ENCODE assay signal across 17 cellular contexts in the genomic region with DNA sequence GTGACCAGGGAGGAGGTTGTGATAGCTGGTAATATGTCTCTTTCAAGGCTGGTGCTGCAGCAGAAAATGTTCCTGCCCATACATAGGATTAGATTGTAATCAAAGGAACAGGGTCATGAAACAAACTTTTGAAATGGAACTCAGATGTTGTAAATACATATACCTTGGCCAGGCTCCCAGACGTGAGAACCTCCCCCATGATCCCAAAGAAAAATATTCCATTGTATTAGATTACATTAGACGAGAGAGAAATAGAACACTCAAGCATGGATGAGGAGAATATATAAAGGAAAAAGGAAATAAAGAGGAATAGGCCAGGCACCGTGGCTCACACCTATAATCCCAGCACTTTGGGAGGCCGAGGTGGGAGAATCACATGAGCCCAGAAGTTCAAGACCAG. TPM values are rescaled to one million over a fixed set of nuclear protein-coding genes. Genes with fewer than 3 reads are reported as not detected.
DNase-seq lines count a peak whose midpoint lies in the region; ATAC-seq, FAIRE-seq and TF ChIP-seq lines count a peak whose summit lies in the region.
"Had no signal": no experiment of that assay in that cellular context is flagged by ENCODE, and none has a peak within 500 bp of the region (broad histone marks: within the 10 kb centered on the region; RNA-seq: fewer than 3 reads in every experiment).

No MANE protein-coding gene starts in this region.

- peak overlapping the region; percentile 24 for H3K9ac ChIP-seq in keratinocyte (ENCODE audit: control insufficient read depth, extremely low read depth, insufficient read depth, low read length)

- no peaks in the 10 kb centered on the region for H3K9me3 Mint-ChIP-seq in MCF 10A (ENCODE audit: unreplicated experiment)
- H3K9me3 Mint-ChIP-seq in brain: no peaks in the 10 kb centered on the region
- H3K9me3 Mint-ChIP-seq in activated CD4-positive, alpha-beta T cell treated with anti-CD3 and anti-CD28 coated beads, Interleukin-2, amount 10 ng/mL, durations not matched to agents 7 days and 5 days: no peaks in the 10 kb centered on the region
- H3K9me3 Mint-ChIP-seq in progenitor cell of endocrine pancreas (ENCODE audit: low read depth): no peaks in the 10 kb centered on the region
- H3K9me3 Mint-ChIP-seq: activated CD4-positive, alpha-beta memory T cell treated with anti-CD3 and anti-CD28 coated beads, Interleukin-2, amount 10 ng/mL, durations not matched to agents 7 days and 5 days had no signal

- H3K27ac ChIP-seq in breast epithelium (peak overlapping the region in 1 of 2 donors; percentile 69), keratinocyte (ENCODE audit: control insufficient read depth, insufficient read depth, low read length) (peak overlapping the region; percentile 15), psoas muscle (no peak overlapping the region)

- CTCF ChIA-PET in MCF 10A (lab: Yijun Ruan, JAX): interaction anchor here (0.6 to 1.5 kb wide), 6 partner anchors 10 to 116 kb away, joined by 3 to 8 read pairs (median 5); no protein-coding TSS in a partner anchor
- CTCF ChIA-PET in activated CD4-positive, alpha-beta T cell treated with anti-CD3 and anti-CD28 coated beads, Interleukin-2, amount 10 ng/mL, durations not matched to agents 7 days and 5 days (lab: Charles Lee): no interaction called here

- H3K36me3 ChIP-seq in breast epithelium (no peaks in the 10 kb centered on the region), keratinocyte (ENCODE audit: control insufficient read depth in 2 of 2, extremely low read depth in 1 of 2, insufficient read depth in 2 of 2, low read length in 2 of 2) (no peaks in the 10 kb centered on the region), psoas muscle (ENCODE audit: insufficient read depth in 1 of 2, low read depth in 1 of 2) (no peaks in the 10 kb centered on the region)

- dilution Hi-C loops in keratinocyte (cut with MboI; ENCODE audit: extremely low pct_ligation_motif_present, low sequenced_read_pairs): no loop called here

- peak overlapping the region; percentile 12 for H2AFZ ChIP-seq in keratinocyte (ENCODE audit: control insufficient read depth, low read length)

- TF ChIP-seq CTCF in MCF 10A (IDR thresholded peaks at IDR 0.05; ENCODE audit: unreplicated experiment): no peak
- TF ChIP-seq CTCF in breast epithelium (IDR thresholded peaks at IDR 0.05): no peak
- no peak for TF ChIP-seq CTCF in brain (conservative IDR thresholded peaks at IDR 0.05)
- no peak for TF ChIP-seq CTCF in keratinocyte (optimal IDR thresholded peaks at IDR 0.05 in 1 of 3, IDR thresholded peaks at IDR 0.05 in 1 of 3, conservative IDR thresholded peaks at IDR 0.05 in 1 of 3; ENCODE audit: extremely low read depth in 1 of 3, insufficient read depth in 2 of 3, low read length in 3 of 3)
- no peak for TF ChIP-seq CTCF in progenitor cell of endocrine pancreas (IDR thresholded peaks at IDR 0.05; ENCODE audit: unreplicated experiment)
- no peak for TF ChIP-seq CTCF in psoas muscle (IDR thresholded peaks at IDR 0.05)

- peak; percentile 78 for FAIRE-seq in keratinocyte (lab: Jason Lieb, UNC)
- FAIRE-seq: urothelium cell line had no signal

- H3K4me1 Mint-ChIP-seq in MCF 10A (ENCODE audit: insufficient read depth, unreplicated experiment) (peaks cover 52% of the 10 kb centered on the region), brain (peaks cover 73% of the 10 kb centered on the region), progenitor cell of endocrine pancreas (ENCODE audit: low read depth) (peaks cover 4% of the 10 kb centered on the region)
- H3K4me1 Mint-ChIP-seq in activated CD4-positive, alpha-beta T cell treated with anti-CD3 and anti-CD28 coated beads, Interleukin-2, amount 10 ng/mL, durations not matched to agents 7 days and 5 days: no peaks in the 10 kb centered on the region
- H3K4me1 Mint-ChIP-seq: activated CD4-positive, alpha-beta memory T cell treated with anti-CD3 and anti-CD28 coated beads, Interleukin-2, amount 10 ng/mL, durations not matched to agents 7 days and 5 days had no signal

- H3K27me3 Mint-ChIP-seq in MCF 10A (ENCODE audit: insufficient read depth, unreplicated experiment): no peaks in the 10 kb centered on the region
- peaks cover 3% of the 10 kb centered on the region for H3K27me3 Mint-ChIP-seq in brain
- no peaks in the 10 kb centered on the region for H3K27me3 Mint-ChIP-seq in activated CD4-positive, alpha-beta T cell treated with anti-CD3 and anti-CD28 coated beads, Interleukin-2, amount 10 ng/mL, durations not matched to agents 7 days and 5 days
- H3K27me3 Mint-ChIP-seq in progenitor cell of endocrine pancreas: peaks cover 6% of the 10 kb centered on the region

- H3K36me3 Mint-ChIP-seq in MCF 10A (ENCODE audit: insufficient read depth, unreplicated experiment) (peaks cover 6% of the 10 kb centered on the region), brain (no peaks in the 10 kb centered on the region), progenitor cell of endocrine pancreas (ENCODE audit: insufficient read depth) (no peaks in the 10 kb centered on the region)
- H3K36me3 Mint-ChIP-seq in activated CD4-positive, alpha-beta T cell treated with anti-CD3 and anti-CD28 coated beads, Interleukin-2, amount 10 ng/mL, durations not matched to agents 7 days and 5 days (ENCODE audit: low read depth): no peaks in the 10 kb centered on the region
- H3K36me3 Mint-ChIP-seq: activated naive CD8-positive, alpha-beta T cell had no signal

- no peaks in the 10 kb centered on the region for H3K9me1 ChIP-seq in keratinocyte (ENCODE audit: control insufficient read depth, extremely low read depth, insufficient read depth, low read length)

- H3K27me3 ChIP-seq in breast epithelium: no peaks in the 10 kb centered on the region
- H3K27me3 ChIP-seq in keratinocyte (ENCODE audit: control insufficient read depth, extremely low read depth, insufficient read depth, low read length): no peaks in the 10 kb centered on the region
- no peaks in the 10 kb centered on the region for H3K27me3 ChIP-seq in psoas muscle (ENCODE audit: insufficient read depth in 3 of 3, low read length in 2 of 3)

- H3K79me2 ChIP-seq in keratinocyte (ENCODE audit: control insufficient read depth, insufficient read depth, low read length): no peaks in the 10 kb centered on the region

- H3K4me1 ChIP-seq in breast epithelium (no peaks in the 10 kb centered on the region), keratinocyte (ENCODE audit: control insufficient read depth, extremely low read depth, insufficient read depth, low read length) (peaks cover 57% of the 10 kb centered on the region), psoas muscle (peaks cover 24% of the 10 kb centered on the region)

- H3K27ac Mint-ChIP-seq in MCF 10A (ENCODE audit: low read depth, unreplicated experiment): peak overlapping the region; percentile 94
- H3K27ac Mint-ChIP-seq in brain: peak overlapping the region in 3 of 5 experiments; percentile 37 to 89 (median 80)
- H3K27ac Mint-ChIP-seq in activated CD4-positive, alpha-beta T cell treated with anti-CD3 and anti-CD28 coated beads, Interleukin-2, amount 10 ng/mL, durations not matched to agents 7 days and 5 days: no peak overlapping the region
- no peak overlapping the region for H3K27ac Mint-ChIP-seq in progenitor cell of endocrine pancreas
- H3K27ac Mint-ChIP-seq: activated CD4-positive, alpha-beta memory T cell treated with anti-CD3 and anti-CD28 coated beads, Interleukin-2, amount 10 ng/mL, durations not matched to agents 7 days and 5 days; activated naive CD8-positive, alpha-beta T cell had no signal

- no TSS peak for BruUV-seq in MCF 10A (replicated peaks; lab: Mats Ljungman, UMichigan)

- H4K20me1 ChIP-seq in keratinocyte (ENCODE audit: control insufficient read depth, extremely low read depth, insufficient read depth, low read length): no peaks in the 10 kb centered on the region

- TF ChIP-seq POLR2A in breast epithelium (IDR thresholded peaks at IDR 0.05): no peak

- DNase-seq in MCF 10A (ENCODE audit: unreplicated experiment) (peak; percentile 82), breast epithelium (ENCODE audit: low spot score in 2 of 2) (no peak), keratinocyte (ENCODE audit: low read depth, low spot score) (no peak), HuH-7 (ENCODE audit: low spot score) (no peak), progenitor cell of endocrine pancreas (ENCODE audit: low spot score, unreplicated experiment) (no peak), psoas muscle (no peak)
- no peak for DNase-seq in activated CD4-positive, alpha-beta T cell treated with anti-CD3 and anti-CD28 coated beads, Interleukin-2, amount 10 ng/mL, durations not matched to agents 7 days and 5 days
- DNase-seq: activated CD4-positive, alpha-beta memory T cell treated with anti-CD3 and anti-CD28 coated beads, Interleukin-2, amount 10 ng/mL, durations not matched to agents 7 days and 5 days; AML-193; erythroblast; GF-D8; islet precursor cell; NCI-H526 treated with DMSO at 0.1 percent for 48 hours; SW 1271 had no signal

- intact Hi-C loops in MCF 10A (cut with micrococcal nuclease) (loop anchor here (1.0 kb wide), 1 partner anchor 11 kb away; no protein-coding TSS in a partner anchor), breast epithelium (cut with DNase I; ENCODE audit: low total_unique reads) (no loop called here), psoas muscle (cut with DNase I) (no loop called here)

- H3K4me3 ChIP-seq in breast epithelium: no peak overlapping the region
- peak overlapping the region in 2 of 3 experiments; percentile 14 to 35 for H3K4me3 ChIP-seq in keratinocyte (ENCODE audit: control insufficient read depth in 2 of 3, extremely low read depth in 1 of 3, insufficient read depth in 2 of 3, low read depth in 1 of 3, low read length in 3 of 3)
- no peak overlapping the region for H3K4me3 ChIP-seq in psoas muscle

- no peak for ATAC-seq in psoas muscle

- H3K4me2 ChIP-seq in keratinocyte (ENCODE audit: control insufficient read depth, extremely low read depth, insufficient read depth, low read depth, low read length): peak overlapping the region; percentile 71

- 53 to 57% (median 57%) methylated on average over 4 of the region's 4 CpGs for WGBS in psoas muscle, 3 donors

- H3K9me3 ChIP-seq in breast epithelium (no peaks in the 10 kb centered on the region), keratinocyte (ENCODE audit: control insufficient read depth, low read depth, low read length) (no peaks in the 10 kb centered on the region), psoas muscle (no peaks in the 10 kb centered on the region)

- POLR2A ChIA-PET in MCF 10A (lab: Yijun Ruan, JAX): interaction anchor here (0.7 to 2.8 kb wide), 10 partner anchors 10 to 452 kb away, joined by 3 to 32 read pairs (median 3); partner anchors contain the start of gene RPL37A
- POLR2A ChIA-PET in activated CD4-positive, alpha-beta T cell treated with anti-CD3 and anti-CD28 coated beads, Interleukin-2, amount 10 ng/mL, durations not matched to agents 7 days and 5 days (lab: Charles Lee): no interaction called here

- H3K4me3 Mint-ChIP-seq in MCF 10A (ENCODE audit: unreplicated experiment) (peak overlapping the region; percentile 7), brain (no peak overlapping the region), progenitor cell of endocrine pancreas (ENCODE audit: low read depth) (no peak overlapping the region)
- no peak overlapping the region for H3K4me3 Mint-ChIP-seq in activated CD4-positive, alpha-beta T cell treated with anti-CD3 and anti-CD28 coated beads, Interleukin-2, amount 10 ng/mL, durations not matched to agents 7 days and 5 days
- H3K4me3 Mint-ChIP-seq: activated CD4-positive, alpha-beta memory T cell treated with anti-CD3 and anti-CD28 coated beads, Interleukin-2, amount 10 ng/mL, durations not matched to agents 7 days and 5 days; activated naive CD8-positive, alpha-beta T cell had no signal

RNA-seq across cellular contexts. Expression of gene RPL37A, which starts 52.6 kb away (rescaled TPM):
- total RNA-seq in MCF 10A (2022): 4,349 and 4,745 TPM in 2 replicates
- total RNA-seq in breast epithelium: 1,000 to 10,000 TPM; 1,604 to 2,277 (median 1,692) TPM
- polyA plus RNA-seq in brain (ENCODE audit: insufficient read depth, low read depth, low replicate concordance): 6,566 TPM
- polyA plus RNA-seq in keratinocyte: 1,858 to 4,257 TPM (median 3,899 TPM) in 3 replicates
- polyA plus RNA-seq in keratinocyte (2011; ENCODE audit: low read depth): 4,600 TPM
- polyA plus RNA-seq in keratinocyte (2011; cell fraction: cytosol; rRNA removed): 2,058 and 2,504 TPM in 2 replicates
- polyA plus RNA-seq in keratinocyte (2011; cell fraction: nucleus; rRNA removed): 771 and 780 TPM in 2 replicates
- polyA plus RNA-seq in keratinocyte (2012; ENCODE audit: low replicate concordance): 4,782 and 6,727 TPM in 2 replicates
- 404 to 934 TPM (median 861 TPM) in 3 replicates for polyA minus RNA-seq in keratinocyte
- 1,907 TPM for polyA minus RNA-seq in keratinocyte (2011; cell fraction: cytosol; rRNA and poly(A)+ RNA removed)
- polyA minus RNA-seq in keratinocyte (2011; cell fraction: nucleus; rRNA and poly(A)+ RNA removed): 202 and 323 TPM in 2 replicates
- total RNA-seq in activated CD4-positive, alpha-beta T cell treated with anti-CD3 and anti-CD28 coated beads, Interleukin-2, amount 10 ng/mL, durations not matched to agents 7 days and 5 days: 1,000 to 10,000 TPM; 2,088 to 2,348 TPM
- 2,606 and 2,721 TPM in 2 replicates for total RNA-seq in progenitor cell of endocrine pancreas
- 1,000 to 10,000 TPM; 2,701 to 3,343 (median 3,007) TPM for total RNA-seq in psoas muscle
- polyA plus RNA-seq in psoas muscle: 1,000 to 10,000 TPM; 4,667 to 6,936 (median 5,431) TPM

Comparison
In these comparisons a context has a peak if more than half of its experiments do, and no peak if none do; other contexts are left out.
1. H3K27ac Mint-ChIP-seq: peak in MCF 10A (single experiment) and brain (3 of 5); none in activated CD4-positive, alpha-beta T cell treated with anti-CD3 and anti-CD28 coated beads, Interleukin-2, amount 10 ng/mL, durations not matched to agents 7 days and 5 days (single experiment) and progenitor cell of endocrine pancreas (single experiment).
2. H3K4me3 ChIP-seq: peak in keratinocyte (2 of 3); none in breast epithelium (0 of 3) and psoas muscle (single experiment).